In the genomic region with DNA sequence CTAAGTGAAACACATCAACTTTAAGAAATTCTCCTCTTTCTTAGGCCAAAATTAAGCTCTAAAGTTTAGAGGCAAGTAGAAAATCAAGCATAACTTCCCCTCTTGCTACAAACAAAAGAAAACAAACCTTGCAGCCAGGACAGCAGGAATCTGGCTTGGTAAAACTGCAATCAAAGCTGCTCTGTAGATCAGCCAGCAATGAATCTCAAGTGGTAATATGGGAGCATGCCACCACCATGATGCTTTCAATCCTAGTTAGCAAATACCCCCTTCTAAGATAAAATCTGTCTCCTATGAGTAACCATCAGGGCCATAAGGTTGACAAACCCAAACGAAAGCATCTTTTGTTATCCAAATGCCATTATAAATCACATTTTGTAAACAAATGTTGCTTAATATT, we compare ENCODE assay signal across 20 cellular contexts.
DNase-seq lines count a peak whose midpoint lies in the region; ATAC-seq and TF ChIP-seq lines count a peak whose summit lies in the region.
"Had no signal": no experiment of that assay in that cellular context is flagged by ENCODE, and none has a peak within 500 bp of the region (broad histone marks: within the 10 kb centered on the region; RNA-seq: fewer than 3 reads in every experiment).

No MANE protein-coding gene starts in this region.

- no peaks in the 10 kb centered on the region for H3K79me2 ChIP-seq in trophoblast cell (ENCODE audit: control insufficient read depth, insufficient read depth, low read length, poor library complexity)

- no peak for TF ChIP-seq CTCF in foreskin fibroblast (IDR thresholded peaks at IDR 0.05; ENCODE audit: low read depth, low read length)

- H3K14ac ChIP-seq in trophoblast cell (ENCODE audit: low read length) = no peak overlapping the region

- H4K91ac ChIP-seq in trophoblast cell (ENCODE audit: low read depth, low read length) = no peak overlapping the region

- H3K18ac ChIP-seq in trophoblast cell (ENCODE audit: low read length) = no peak overlapping the region

- no peaks in the 10 kb centered on the region for H3K27me3 ChIP-seq in trophoblast cell (ENCODE audit: insufficient read depth, low read length)

- H3K36me3 ChIP-seq in trophoblast cell (ENCODE audit: control insufficient read depth in 1 of 2, insufficient read depth in 2 of 2, low read length in 2 of 2) = no peaks in the 10 kb centered on the region

- H3K4me3 ChIP-seq in foreskin fibroblast (ENCODE audit: low read depth in 1 of 2, low read length in 2 of 2) = no peak overlapping the region
- H3K4me3 ChIP-seq in trophoblast cell (ENCODE audit: low read depth, low read length) = no peak overlapping the region
- H3K4me3 ChIP-seq: GM12878 had no signal

- no peak overlapping the region for H2BK12ac ChIP-seq in trophoblast cell (ENCODE audit: low read length)

- H3K9ac ChIP-seq in trophoblast cell (ENCODE audit: low read length) = no peak overlapping the region

- no peak overlapping the region for H3K27ac ChIP-seq in trophoblast cell (ENCODE audit: low read depth, low read length)
- H3K27ac ChIP-seq: epithelial cell of prostate had no signal

- no peak overlapping the region for H2AK5ac ChIP-seq in trophoblast cell (ENCODE audit: low read length)

- no peak overlapping the region for H2BK5ac ChIP-seq in trophoblast cell (ENCODE audit: low read depth, low read length, poor library complexity)

- no peak overlapping the region for H3K4me2 ChIP-seq in trophoblast cell (ENCODE audit: low read length)

- no CpG with 5 or more reads among the region's 1 CpG for WGBS in trophoblast cell (ENCODE audit: extremely low coverage, insufficient coverage, insufficient read length)

- H2BK120ac ChIP-seq in trophoblast cell (ENCODE audit: insufficient read depth, low read length, poor library complexity) = no peak overlapping the region

- H3K4ac ChIP-seq in trophoblast cell (ENCODE audit: low read depth, low read length) = no peak overlapping the region

- no peak overlapping the region for H4K8ac ChIP-seq in trophoblast cell (ENCODE audit: low read depth, low read length)

- no peak for ATAC-seq in GM18519 (IDR thresholded peaks at IDR 0.05; ENCODE audit: low FRiP score, unreplicated experiment)
- ATAC-seq: GM12878; naive thymus-derived CD4-positive, alpha-beta T cell had no signal

- no peak overlapping the region for H4K12ac ChIP-seq in trophoblast cell (ENCODE audit: low read depth, low read length)

- no peaks in the 10 kb centered on the region for H3K9me3 ChIP-seq in trophoblast cell (ENCODE audit: insufficient read depth, low read depth, low read length)

- H3K23ac ChIP-seq in trophoblast cell (ENCODE audit: low read length) = no peak overlapping the region

- H3K4me1 ChIP-seq in trophoblast cell (ENCODE audit: control insufficient read depth in 1 of 2, insufficient read depth in 2 of 2, low read length in 2 of 2) = no peaks in the 10 kb centered on the region

- H2AFZ ChIP-seq in trophoblast cell (ENCODE audit: insufficient read depth, low read length, poor library complexity) = no peak overlapping the region

- DNase-seq in ELR (ENCODE audit: low read depth) (peak; percentile 18), amniotic epithelial cell (ENCODE audit: low read depth) (peak; percentile 14), foreskin fibroblast (peak; percentile 55 to 59), trophoblast cell (peak; percentile 64 to 89), cerebellar nuclear complex (lab: John Stamatoyannopoulos, UW) (no peak), anterior cingulate cortex (lab: John Stamatoyannopoulos, UW) (no peak)
- DNase-seq: activated B cell treated with CpG ODN at 0.5 μM for 24 hours; activated CD4-positive, alpha-beta T cell treated with anti-CD3 and anti-CD28 coated beads, Interleukin-2, amount 50 U/mL, for 4 hours; activated gamma-delta T cell treated with Interleukin-2 at 50 U/mL for 16 hours; amygdala; CD4-positive, alpha-beta T cell; Karpas-422; mammary epithelial cell; naive thymus-derived CD4-positive, alpha-beta T cell; NCI-H1694; NCI-H2227 treated with DMSO at 0.1 percent for 48 hours; T1000 had no signal

- no peaks in the 10 kb centered on the region for H3K79me1 ChIP-seq in trophoblast cell (ENCODE audit: low read length)

Comparison
In these comparisons a context has a peak if more than half of its experiments do, and no peak if none do; other contexts are left out.
1. DNase-seq: peak in ELR (single experiment), amniotic epithelial cell (single experiment), foreskin fibroblast (2 of 2) and trophoblast cell (2 of 2); none in cerebellar nuclear complex (0 of 2) and anterior cingulate cortex (0 of 58).